ENCODE assay signal across 9 cellular contexts in genomic region chr13:27252467-27252866, GRCh38. TPM values are rescaled to one million over a fixed set of nuclear protein-coding genes. Genes with fewer than 3 reads are reported as not detected.
DNase-seq lines count a peak whose midpoint lies in the region; ATAC-seq and TF ChIP-seq lines count a peak whose summit lies in the region.
"Had no signal": no experiment of that assay in that cellular context is flagged by ENCODE, and none has a peak within 500 bp of the region (broad histone marks: within the 10 kb centered on the region; RNA-seq: fewer than 3 reads in every experiment).

No MANE protein-coding gene starts in this region.

- H3K4me2 ChIP-seq in mammary epithelial cell (ENCODE audit: insufficient read depth, low read depth, low read length), result peak overlapping the region; percentile 81

- H2AFZ ChIP-seq in mammary epithelial cell (ENCODE audit: low read depth, low read length), result no peak overlapping the region

- dilution Hi-C loops in mammary epithelial cell (cut with HindIII; ENCODE audit: low sequenced_read_pairs), result no loop called here

- TF ChIP-seq CTCF in right atrium auricular region (IDR thresholded peaks at IDR 0.05) (no peak), mammary epithelial cell (conservative IDR thresholded peaks at IDR 0.05 in 1 of 2, IDR thresholded peaks at IDR 0.05 in 1 of 2; ENCODE audit: extremely low read depth in 1 of 2, insufficient read depth in 1 of 2, low read depth in 1 of 2, low read length in 2 of 2) (no peak)

- BruUV-seq in mammary epithelial cell (replicated peaks; lab: Mats Ljungman, UMichigan), result no TSS peak

- H3K9me3 ChIP-seq in right atrium auricular region (no peaks in the 10 kb centered on the region), mammary epithelial cell (replicated peaks; ENCODE audit: insufficient read depth, low read length) (no peaks in the 10 kb centered on the region), mononuclear cell (ENCODE audit: low read depth, low read length) (no peaks in the 10 kb centered on the region)

- H3K4me1 ChIP-seq in right atrium auricular region, result peaks cover 0 to 43% of the 10 kb centered on the region in 2 donors
- peaks cover 9% of the 10 kb centered on the region for H3K4me1 ChIP-seq in mammary epithelial cell (ENCODE audit: insufficient read depth, low read length)
- peaks cover 22% of the 10 kb centered on the region for H3K4me1 ChIP-seq in mononuclear cell (ENCODE audit: insufficient read depth, low read length)

- peaks cover 73% of the 10 kb centered on the region for H3K79me2 ChIP-seq in mammary epithelial cell (ENCODE audit: insufficient read depth, low read length)

- peak overlapping the region; percentile 98 for H3K9ac ChIP-seq in mammary epithelial cell (ENCODE audit: insufficient read depth, low read length)

- H3K4me3 ChIP-seq in right atrium auricular region, result peak overlapping the region; percentile 90 to 99
- peak overlapping the region; percentile 77 to 97 (median 84) for H3K4me3 ChIP-seq in mammary epithelial cell (replicated peaks in 1 of 3; ENCODE audit: insufficient read depth in 1 of 3, low read depth in 2 of 3, low read length in 3 of 3)
- peak overlapping the region; percentile 90 for H3K4me3 ChIP-seq in mononuclear cell (ENCODE audit: low read length)

- intact Hi-C loops in cardiac septum (cut with DNase I) (loop anchor here (10.0 kb wide), 1 partner anchor 172 kb away; the partner anchor contains the start of gene GTF3A), mammary epithelial cell (cut with micrococcal nuclease) (loop anchor here (5.0 kb wide), 2 partner anchors 105 to 200 kb away; partner anchors contain the start of gene MTIF3)

- in situ Hi-C loops in mammary epithelial cell (cut with MboI; ENCODE audit: low sequenced_read_pairs in 2 of 2), result no loop called here

- no peaks in the 10 kb centered on the region for H3K27me3 ChIP-seq in right atrium auricular region
- no peaks in the 10 kb centered on the region for H3K27me3 ChIP-seq in mammary epithelial cell (ENCODE audit: insufficient read depth, low read length)
- H3K27me3 ChIP-seq in mononuclear cell (ENCODE audit: insufficient read depth, low read length), result no peaks in the 10 kb centered on the region

- H4K20me1 ChIP-seq in mammary epithelial cell (ENCODE audit: insufficient read depth, low read length), result peaks cover 3% of the 10 kb centered on the region

- no peak for DNase-seq in right atrium auricular region (ENCODE audit: low spot score)
- DNase-seq in cardiac septum (ENCODE audit: low spot score), result no peak
- DNase-seq in mammary epithelial cell, result no peak
- DNase-seq in NCI-H128 (lab: John Stamatoyannopoulos, UW; ENCODE audit: unreplicated experiment), result no peak
- DNase-seq: NCI-H345 had no signal

- CTCF ChIA-PET in mammary epithelial cell (lab: Charles Lee; ENCODE audit: low non-redundant PET), result no interaction called here

- ATAC-seq in GM18520 (IDR thresholded peaks at IDR 0.05; ENCODE audit: unreplicated experiment), result no peak
- no peak for ATAC-seq in GM21619 (IDR thresholded peaks at IDR 0.05; ENCODE audit: unreplicated experiment)
- no peak for ATAC-seq in HG02938 (IDR thresholded peaks at IDR 0.05; ENCODE audit: unreplicated experiment)

- H3K36me3 ChIP-seq in right atrium auricular region (peaks cover 29% of the 10 kb centered on the region), mammary epithelial cell (ENCODE audit: insufficient read depth, low read length) (peaks cover 20% of the 10 kb centered on the region)

- H3K27ac ChIP-seq in right atrium auricular region (peak overlapping the region; percentile 95 to 96), mammary epithelial cell (ENCODE audit: insufficient read depth, low read depth, low read length) (peak overlapping the region; percentile 94)

RNA-seq across cellular contexts. Expression of gene RPL21, which starts 1.1 kb away (rescaled TPM):
- total RNA-seq in right atrium auricular region (100 to 1,000 TPM; 424 to 949 TPM), cardiac septum (512 TPM), mammary epithelial cell (100 to 1,000 TPM; 422 to 818 TPM), mononuclear cell (1,901 TPM)
- polyA plus RNA-seq in mammary epithelial cell, result 1,234 TPM
- 245 TPM for polyA minus RNA-seq in mammary epithelial cell

RNA-seq across cellular contexts. Expression of gene RASL11A, which starts 18.2 kb away (rescaled TPM):
- 10 to 100 TPM in 1 of 2 donors, 1 to 10 TPM in 1; 9.3 to 16.3 TPM for total RNA-seq in right atrium auricular region
- 4.7 TPM for total RNA-seq in cardiac septum
- 1 to 10 TPM; 1.6 to 2.2 TPM for total RNA-seq in mammary epithelial cell
- polyA plus RNA-seq in mammary epithelial cell, result 1.5 TPM
- not detected for polyA minus RNA-seq in mammary epithelial cell
- 2.7 TPM for total RNA-seq in mononuclear cell
